Comparison of ENCODE assay signal across 1 cellular context in the genomic region with DNA sequence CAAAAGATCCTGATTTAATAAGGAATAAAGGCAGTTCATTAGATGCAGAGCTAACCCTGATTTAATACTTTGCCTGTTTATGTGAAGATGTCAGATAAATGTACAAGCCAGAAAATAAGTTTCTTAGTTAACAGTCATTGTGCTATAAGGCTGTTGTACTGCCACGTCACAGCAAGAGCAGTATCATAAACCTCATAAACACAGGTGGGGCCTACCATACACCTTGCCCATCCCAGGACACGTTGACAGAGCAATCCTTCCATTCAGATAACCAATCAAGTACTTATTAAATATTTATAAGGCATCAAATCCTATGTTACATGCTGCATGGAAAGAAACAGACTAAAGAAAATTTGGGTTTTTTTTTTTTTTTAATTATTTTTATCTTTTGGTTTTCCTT.
TF ChIP-seq lines count a peak whose summit lies in the region.

No MANE protein-coding gene starts in this region.

TF ChIP-seq in GM23338, 12 proteins besides CTCF, POLR2A, EP300 and RAD21 (continued from another document):
- TF ChIP-seq, protein P1, sequence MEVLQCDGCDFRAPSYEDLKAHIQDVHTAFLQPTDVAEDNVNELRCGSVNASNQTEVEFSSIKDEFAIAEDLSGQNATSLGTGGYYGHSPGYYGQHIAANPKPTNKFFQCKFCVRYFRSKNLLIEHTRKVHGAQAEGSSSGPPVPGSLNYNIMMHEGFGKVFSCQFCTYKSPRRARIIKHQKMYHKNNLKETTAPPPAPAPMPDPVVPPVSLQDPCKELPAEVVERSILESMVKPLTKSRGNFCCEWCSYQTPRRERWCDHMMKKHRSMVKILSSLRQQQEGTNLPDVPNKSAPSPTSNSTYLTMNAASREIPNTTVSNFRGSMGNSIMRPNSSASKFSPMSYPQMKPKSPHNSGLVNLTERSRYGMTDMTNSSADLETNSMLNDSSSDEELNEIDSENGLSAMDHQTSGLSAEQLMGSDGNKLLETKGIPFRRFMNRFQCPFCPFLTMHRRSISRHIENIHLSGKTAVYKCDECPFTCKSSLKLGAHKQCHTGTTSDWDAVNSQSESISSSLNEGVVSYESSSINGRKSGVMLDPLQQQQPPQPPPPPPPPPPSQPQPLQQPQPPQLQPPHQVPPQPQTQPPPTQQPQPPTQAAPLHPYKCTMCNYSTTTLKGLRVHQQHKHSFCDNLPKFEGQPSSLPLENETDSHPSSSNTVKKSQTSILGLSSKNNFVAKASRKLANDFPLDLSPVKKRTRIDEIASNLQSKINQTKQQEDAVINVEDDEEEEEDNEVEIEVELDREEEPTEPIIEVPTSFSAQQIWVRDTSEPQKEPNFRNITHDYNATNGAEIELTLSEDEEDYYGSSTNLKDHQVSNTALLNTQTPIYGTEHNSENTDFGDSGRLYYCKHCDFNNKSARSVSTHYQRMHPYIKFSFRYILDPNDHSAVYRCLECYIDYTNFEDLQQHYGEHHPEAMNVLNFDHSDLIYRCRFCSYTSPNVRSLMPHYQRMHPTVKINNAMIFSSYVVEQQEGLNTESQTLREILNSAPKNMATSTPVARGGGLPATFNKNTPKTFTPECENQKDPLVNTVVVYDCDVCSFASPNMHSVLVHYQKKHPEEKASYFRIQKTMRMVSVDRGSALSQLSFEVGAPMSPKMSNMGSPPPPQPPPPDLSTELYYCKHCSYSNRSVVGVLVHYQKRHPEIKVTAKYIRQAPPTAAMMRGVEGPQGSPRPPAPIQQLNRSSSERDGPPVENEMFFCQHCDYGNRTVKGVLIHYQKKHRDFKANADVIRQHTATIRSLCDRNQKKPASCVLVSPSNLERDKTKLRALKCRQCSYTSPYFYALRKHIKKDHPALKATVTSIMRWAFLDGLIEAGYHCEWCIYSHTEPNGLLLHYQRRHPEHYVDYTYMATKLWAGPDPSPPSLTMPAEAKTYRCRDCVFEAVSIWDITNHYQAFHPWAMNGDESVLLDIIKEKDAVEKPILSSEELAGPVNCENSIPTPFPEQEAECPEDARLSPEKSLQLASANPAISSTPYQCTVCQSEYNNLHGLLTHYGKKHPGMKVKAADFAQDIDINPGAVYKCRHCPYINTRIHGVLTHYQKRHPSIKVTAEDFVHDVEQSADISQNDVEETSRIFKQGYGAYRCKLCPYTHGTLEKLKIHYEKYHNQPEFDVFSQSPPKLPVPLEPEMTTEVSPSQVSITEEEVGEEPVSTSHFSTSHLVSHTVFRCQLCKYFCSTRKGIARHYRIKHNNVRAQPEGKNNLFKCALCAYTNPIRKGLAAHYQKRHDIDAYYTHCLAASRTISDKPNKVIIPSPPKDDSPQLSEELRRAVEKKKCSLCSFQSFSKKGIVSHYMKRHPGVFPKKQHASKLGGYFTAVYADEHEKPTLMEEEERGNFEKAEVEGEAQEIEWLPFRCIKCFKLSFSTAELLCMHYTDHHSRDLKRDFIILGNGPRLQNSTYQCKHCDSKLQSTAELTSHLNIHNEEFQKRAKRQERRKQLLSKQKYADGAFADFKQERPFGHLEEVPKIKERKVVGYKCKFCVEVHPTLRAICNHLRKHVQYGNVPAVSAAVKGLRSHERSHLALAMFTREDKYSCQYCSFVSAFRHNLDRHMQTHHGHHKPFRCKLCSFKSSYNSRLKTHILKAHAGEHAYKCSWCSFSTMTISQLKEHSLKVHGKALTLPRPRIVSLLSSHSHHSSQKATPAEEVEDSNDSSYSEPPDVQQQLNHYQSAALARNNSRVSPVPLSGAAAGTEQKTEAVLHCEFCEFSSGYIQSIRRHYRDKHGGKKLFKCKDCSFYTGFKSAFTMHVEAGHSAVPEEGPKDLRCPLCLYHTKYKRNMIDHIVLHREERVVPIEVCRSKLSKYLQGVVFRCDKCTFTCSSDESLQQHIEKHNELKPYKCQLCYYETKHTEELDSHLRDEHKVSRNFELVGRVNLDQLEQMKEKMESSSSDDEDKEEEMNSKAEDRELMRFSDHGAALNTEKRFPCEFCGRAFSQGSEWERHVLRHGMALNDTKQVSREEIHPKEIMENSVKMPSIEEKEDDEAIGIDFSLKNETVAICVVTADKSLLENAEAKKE (CRISPR knock-in tag; IDR thresholded peaks at IDR 0.05) = no peak
- TF ChIP-seq POLR2AphosphoS5 (IDR thresholded peaks at IDR 0.05; ENCODE audit: low read depth) = 0 out of 2 replicates have a peak, but pooled peaks have one; percentile 14
- no peak for TF ChIP-seq ZNF331 (CRISPR knock-in tag; IDR thresholded peaks at IDR 0.05; ENCODE audit: low read depth)
- TF ChIP-seq CREB1 (CRISPR knock-in tag; IDR thresholded peaks at IDR 0.05; ENCODE audit: low read depth) = no peak
